In the genomic region with DNA sequence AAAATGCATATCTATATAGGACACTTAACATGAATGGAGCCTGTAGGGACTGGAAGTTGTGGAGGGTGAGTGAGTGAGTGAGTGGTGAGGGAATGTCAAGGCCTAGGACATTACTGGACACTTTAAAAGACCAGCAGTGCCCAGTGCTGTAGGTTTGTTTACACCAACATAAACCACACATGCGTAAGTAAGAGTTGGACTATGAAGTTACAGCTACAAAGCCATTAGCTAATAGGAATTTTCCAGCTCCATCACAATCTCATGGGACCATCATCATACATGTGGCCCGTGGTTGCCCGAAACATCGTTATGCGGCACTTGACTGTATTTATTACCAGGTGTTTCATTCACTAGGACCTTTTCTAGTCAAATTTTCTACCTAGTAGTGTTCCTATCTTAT, we compare ENCODE assay signal across 1 cellular context.
TF ChIP-seq lines count a peak whose summit lies in the region.

No MANE protein-coding gene starts in this region.

TF ChIP-seq in IMR-90, 13 proteins besides CTCF, POLR2A, EP300 and RAD21 (continued from another document):
- no peak for TF ChIP-seq RFX5 (IDR thresholded peaks at IDR 0.05; ENCODE audit: low read depth, low read length)
- TF ChIP-seq RCOR1 (IDR thresholded peaks at IDR 0.05; ENCODE audit: insufficient replicate concordance, low read length) = no peak
